Comparison of ENCODE assay signal across 1 cellular context in the genomic region with DNA sequence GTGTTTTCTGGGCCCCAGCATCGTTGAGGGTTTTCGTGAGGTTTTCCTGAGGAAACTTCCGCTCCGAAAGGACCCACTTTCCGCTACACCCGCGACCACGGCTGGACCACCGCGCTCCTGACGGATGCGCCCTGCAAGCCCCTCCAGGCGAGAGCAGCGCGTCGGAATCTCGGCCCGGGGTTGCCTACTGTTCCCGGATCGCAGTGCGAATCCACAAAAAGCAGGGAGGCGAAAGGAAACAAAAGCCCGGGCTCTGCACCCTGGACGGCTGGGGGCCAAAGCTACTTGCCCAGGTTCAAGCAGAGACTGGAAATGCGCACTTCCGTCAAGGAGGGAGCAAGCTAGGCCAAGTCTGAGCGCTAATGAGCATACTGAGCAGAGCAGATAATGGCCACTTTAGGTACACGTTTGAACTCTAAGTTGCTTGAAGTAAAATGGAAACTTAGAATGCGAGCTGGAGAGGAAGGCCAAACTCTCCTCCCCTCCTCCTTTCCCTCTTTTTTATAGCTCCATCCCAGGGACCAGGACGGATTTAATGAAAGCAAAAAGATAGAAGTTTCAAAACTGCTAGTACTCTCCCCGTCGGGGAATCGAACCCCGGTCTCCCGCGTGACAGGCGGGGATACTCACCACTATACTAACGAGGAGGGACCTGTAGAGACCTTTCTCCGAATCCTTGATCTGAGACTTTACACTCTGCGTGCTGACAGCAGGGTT.
TF ChIP-seq lines count a peak whose summit lies in the region.

No MANE protein-coding gene starts in this region.

TF ChIP-seq in HepG2, 621 proteins besides CTCF, POLR2A, EP300 and RAD21 (continued from another document and continues in another):
- no peak for TF ChIP-seq ZBTB2 (CRISPR knock-in tag; IDR thresholded peaks at IDR 0.05; ENCODE audit: low read depth)
- TF ChIP-seq RARA (CRISPR knock-in tag; IDR thresholded peaks at IDR 0.05), result peak; percentile 9; the same call in 1 of the 2 replicates
- no peak for TF ChIP-seq REXO4 (CRISPR knock-in tag; IDR thresholded peaks at IDR 0.05; ENCODE audit: borderline replicate concordance)
- no peak for TF ChIP-seq GTF2F1 (IDR thresholded peaks at IDR 0.05; ENCODE audit: low read length)
- no peak for TF ChIP-seq GLMP (CRISPR knock-in tag; IDR thresholded peaks at IDR 0.05; ENCODE audit: borderline replicate concordance)
- TF ChIP-seq ZNF224 (CRISPR knock-in tag; IDR thresholded peaks at IDR 0.05), result no peak
- no peak for TF ChIP-seq FOXJ3 (CRISPR knock-in tag; IDR thresholded peaks at IDR 0.05; ENCODE audit: borderline replicate concordance)
- TF ChIP-seq ZNF609 (CRISPR knock-in tag; IDR thresholded peaks at IDR 0.05; ENCODE audit: borderline replicate concordance), result no peak; the same call in 1 of the 2 replicates
- no peak for TF ChIP-seq HES4 (CRISPR knock-in tag; IDR thresholded peaks at IDR 0.05; ENCODE audit: borderline replicate concordance)
- TF ChIP-seq ONECUT2 (CRISPR knock-in tag; IDR thresholded peaks at IDR 0.05), result peak; percentile 47; the same call in 1 of the 2 replicates
- TF ChIP-seq ZMYM3 (CRISPR knock-in tag; IDR thresholded peaks at IDR 0.05), result no peak
- TF ChIP-seq NFE2 (CRISPR knock-in tag; IDR thresholded peaks at IDR 0.05), result no peak
- TF ChIP-seq, protein P1, sequence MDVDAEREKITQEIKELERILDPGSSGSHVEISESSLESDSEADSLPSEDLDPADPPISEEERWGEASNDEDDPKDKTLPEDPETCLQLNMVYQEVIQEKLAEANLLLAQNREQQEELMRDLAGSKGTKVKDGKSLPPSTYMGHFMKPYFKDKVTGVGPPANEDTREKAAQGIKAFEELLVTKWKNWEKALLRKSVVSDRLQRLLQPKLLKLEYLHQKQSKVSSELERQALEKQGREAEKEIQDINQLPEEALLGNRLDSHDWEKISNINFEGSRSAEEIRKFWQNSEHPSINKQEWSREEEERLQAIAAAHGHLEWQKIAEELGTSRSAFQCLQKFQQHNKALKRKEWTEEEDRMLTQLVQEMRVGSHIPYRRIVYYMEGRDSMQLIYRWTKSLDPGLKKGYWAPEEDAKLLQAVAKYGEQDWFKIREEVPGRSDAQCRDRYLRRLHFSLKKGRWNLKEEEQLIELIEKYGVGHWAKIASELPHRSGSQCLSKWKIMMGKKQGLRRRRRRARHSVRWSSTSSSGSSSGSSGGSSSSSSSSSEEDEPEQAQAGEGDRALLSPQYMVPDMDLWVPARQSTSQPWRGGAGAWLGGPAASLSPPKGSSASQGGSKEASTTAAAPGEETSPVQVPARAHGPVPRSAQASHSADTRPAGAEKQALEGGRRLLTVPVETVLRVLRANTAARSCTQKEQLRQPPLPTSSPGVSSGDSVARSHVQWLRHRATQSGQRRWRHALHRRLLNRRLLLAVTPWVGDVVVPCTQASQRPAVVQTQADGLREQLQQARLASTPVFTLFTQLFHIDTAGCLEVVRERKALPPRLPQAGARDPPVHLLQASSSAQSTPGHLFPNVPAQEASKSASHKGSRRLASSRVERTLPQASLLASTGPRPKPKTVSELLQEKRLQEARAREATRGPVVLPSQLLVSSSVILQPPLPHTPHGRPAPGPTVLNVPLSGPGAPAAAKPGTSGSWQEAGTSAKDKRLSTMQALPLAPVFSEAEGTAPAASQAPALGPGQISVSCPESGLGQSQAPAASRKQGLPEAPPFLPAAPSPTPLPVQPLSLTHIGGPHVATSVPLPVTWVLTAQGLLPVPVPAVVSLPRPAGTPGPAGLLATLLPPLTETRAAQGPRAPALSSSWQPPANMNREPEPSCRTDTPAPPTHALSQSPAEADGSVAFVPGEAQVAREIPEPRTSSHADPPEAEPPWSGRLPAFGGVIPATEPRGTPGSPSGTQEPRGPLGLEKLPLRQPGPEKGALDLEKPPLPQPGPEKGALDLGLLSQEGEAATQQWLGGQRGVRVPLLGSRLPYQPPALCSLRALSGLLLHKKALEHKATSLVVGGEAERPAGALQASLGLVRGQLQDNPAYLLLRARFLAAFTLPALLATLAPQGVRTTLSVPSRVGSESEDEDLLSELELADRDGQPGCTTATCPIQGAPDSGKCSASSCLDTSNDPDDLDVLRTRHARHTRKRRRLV (CRISPR knock-in tag; IDR thresholded peaks at IDR 0.05), result 0 out of 2 replicates have a peak, but pooled peaks have one; percentile 11
- no peak for TF ChIP-seq ZNF83 (CRISPR knock-in tag; IDR thresholded peaks at IDR 0.05; ENCODE audit: borderline replicate concordance)
- no peak for TF ChIP-seq ZSCAN30 (CRISPR knock-in tag; IDR thresholded peaks at IDR 0.05)
- TF ChIP-seq E2F2 (CRISPR knock-in tag; IDR thresholded peaks at IDR 0.05; ENCODE audit: borderline replicate concordance), result no peak
- TF ChIP-seq NR1H2 (CRISPR knock-in tag; IDR thresholded peaks at IDR 0.05; ENCODE audit: borderline replicate concordance, low read depth), result no peak
- TF ChIP-seq ZNF615 (CRISPR knock-in tag; IDR thresholded peaks at IDR 0.05; ENCODE audit: borderline replicate concordance), result no peak
- no peak; the same call in 1 of the 2 replicates for TF ChIP-seq ZNF331 (CRISPR knock-in tag; IDR thresholded peaks at IDR 0.05)
- TF ChIP-seq RORA (CRISPR knock-in tag; IDR thresholded peaks at IDR 0.05), result no peak
- no peak for TF ChIP-seq ZNF253 (CRISPR knock-in tag; IDR thresholded peaks at IDR 0.05; ENCODE audit: borderline replicate concordance)
- no peak for TF ChIP-seq PHF5A (CRISPR knock-in tag; IDR thresholded peaks at IDR 0.05; ENCODE audit: low read depth, unreplicated experiment)
- TF ChIP-seq, protein P2, sequence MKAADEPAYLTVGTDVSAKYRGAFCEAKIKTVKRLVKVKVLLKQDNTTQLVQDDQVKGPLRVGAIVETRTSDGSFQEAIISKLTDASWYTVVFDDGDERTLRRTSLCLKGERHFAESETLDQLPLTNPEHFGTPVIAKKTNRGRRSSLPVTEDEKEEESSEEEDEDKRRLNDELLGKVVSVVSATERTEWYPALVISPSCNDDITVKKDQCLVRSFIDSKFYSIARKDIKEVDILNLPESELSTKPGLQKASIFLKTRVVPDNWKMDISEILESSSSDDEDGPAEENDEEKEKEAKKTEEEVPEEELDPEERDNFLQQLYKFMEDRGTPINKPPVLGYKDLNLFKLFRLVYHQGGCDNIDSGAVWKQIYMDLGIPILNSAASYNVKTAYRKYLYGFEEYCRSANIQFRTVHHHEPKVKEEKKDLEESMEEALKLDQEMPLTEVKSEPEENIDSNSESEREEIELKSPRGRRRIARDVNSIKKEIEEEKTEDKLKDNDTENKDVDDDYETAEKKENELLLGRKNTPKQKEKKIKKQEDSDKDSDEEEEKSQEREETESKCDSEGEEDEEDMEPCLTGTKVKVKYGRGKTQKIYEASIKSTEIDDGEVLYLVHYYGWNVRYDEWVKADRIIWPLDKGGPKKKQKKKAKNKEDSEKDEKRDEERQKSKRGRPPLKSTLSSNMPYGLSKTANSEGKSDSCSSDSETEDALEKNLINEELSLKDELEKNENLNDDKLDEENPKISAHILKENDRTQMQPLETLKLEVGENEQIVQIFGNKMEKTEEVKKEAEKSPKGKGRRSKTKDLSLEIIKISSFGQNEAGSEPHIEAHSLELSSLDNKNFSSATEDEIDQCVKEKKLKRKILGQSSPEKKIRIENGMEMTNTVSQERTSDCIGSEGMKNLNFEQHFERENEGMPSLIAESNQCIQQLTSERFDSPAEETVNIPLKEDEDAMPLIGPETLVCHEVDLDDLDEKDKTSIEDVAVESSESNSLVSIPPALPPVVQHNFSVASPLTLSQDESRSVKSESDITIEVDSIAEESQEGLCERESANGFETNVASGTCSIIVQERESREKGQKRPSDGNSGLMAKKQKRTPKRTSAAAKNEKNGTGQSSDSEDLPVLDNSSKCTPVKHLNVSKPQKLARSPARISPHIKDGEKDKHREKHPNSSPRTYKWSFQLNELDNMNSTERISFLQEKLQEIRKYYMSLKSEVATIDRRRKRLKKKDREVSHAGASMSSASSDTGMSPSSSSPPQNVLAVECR (CRISPR knock-in tag; IDR thresholded peaks at IDR 0.05; ENCODE audit: borderline replicate concordance), result no peak; the same call in 1 of the 2 replicates
- no peak for TF ChIP-seq SMAD9 (CRISPR knock-in tag; IDR thresholded peaks at IDR 0.05)
- no peak for TF ChIP-seq ZNF569 (CRISPR knock-in tag; IDR thresholded peaks at IDR 0.05; ENCODE audit: borderline replicate concordance)
- TF ChIP-seq ZBTB3 (CRISPR knock-in tag; IDR thresholded peaks at IDR 0.05; ENCODE audit: borderline replicate concordance, low read depth), result 0 out of 2 replicates have a peak, but pooled peaks have one; percentile 25
- TF ChIP-seq, protein P3, sequence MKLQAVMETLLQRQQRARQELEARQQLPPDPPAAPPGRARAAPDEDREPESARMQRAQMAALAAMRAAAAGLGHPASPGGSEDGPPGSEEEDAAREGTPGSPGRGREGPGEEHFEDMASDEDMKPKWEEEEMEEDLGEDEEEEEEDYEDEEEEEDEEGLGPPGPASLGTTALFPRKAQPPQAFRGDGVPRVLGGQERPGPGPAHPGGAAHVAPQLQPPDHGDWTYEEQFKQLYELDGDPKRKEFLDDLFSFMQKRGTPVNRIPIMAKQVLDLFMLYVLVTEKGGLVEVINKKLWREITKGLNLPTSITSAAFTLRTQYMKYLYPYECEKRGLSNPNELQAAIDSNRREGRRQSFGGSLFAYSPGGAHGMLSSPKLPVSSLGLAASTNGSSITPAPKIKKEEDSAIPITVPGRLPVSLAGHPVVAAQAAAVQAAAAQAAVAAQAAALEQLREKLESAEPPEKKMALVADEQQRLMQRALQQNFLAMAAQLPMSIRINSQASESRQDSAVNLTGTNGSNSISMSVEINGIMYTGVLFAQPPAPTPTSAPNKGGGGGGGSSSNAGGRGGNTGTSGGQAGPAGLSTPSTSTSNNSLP (IDR thresholded peaks at IDR 0.05; ENCODE audit: low read depth, low read length), result 0 out of 2 replicates have a peak, but pooled peaks have one; percentile 21
- no peak for TF ChIP-seq SAFB2 (CRISPR knock-in tag; IDR thresholded peaks at IDR 0.05; ENCODE audit: borderline replicate concordance, low read depth)
- TF ChIP-seq DDIT3 (CRISPR knock-in tag; IDR thresholded peaks at IDR 0.05), result no peak
- no peak; the same call in 1 of the 2 replicates for TF ChIP-seq ZNF446 (CRISPR knock-in tag; IDR thresholded peaks at IDR 0.05)
- TF ChIP-seq IKZF4 (CRISPR knock-in tag; IDR thresholded peaks at IDR 0.05; ENCODE audit: borderline replicate concordance, low read depth, not compliant biosample characterization), result no peak
- no peak; the same call in 1 of the 2 replicates for TF ChIP-seq ISL2 (CRISPR knock-in tag; IDR thresholded peaks at IDR 0.05)
- no peak for TF ChIP-seq JARID2 (CRISPR knock-in tag; IDR thresholded peaks at IDR 0.05; ENCODE audit: insufficient replicate concordance)
- no peak for TF ChIP-seq ZNF12 (CRISPR knock-in tag; IDR thresholded peaks at IDR 0.05)
- TF ChIP-seq KMT2A (CRISPR knock-in tag; IDR thresholded peaks at IDR 0.05), result no peak
